18 cellular contexts compared by ENCODE assay signal in the genomic region with DNA sequence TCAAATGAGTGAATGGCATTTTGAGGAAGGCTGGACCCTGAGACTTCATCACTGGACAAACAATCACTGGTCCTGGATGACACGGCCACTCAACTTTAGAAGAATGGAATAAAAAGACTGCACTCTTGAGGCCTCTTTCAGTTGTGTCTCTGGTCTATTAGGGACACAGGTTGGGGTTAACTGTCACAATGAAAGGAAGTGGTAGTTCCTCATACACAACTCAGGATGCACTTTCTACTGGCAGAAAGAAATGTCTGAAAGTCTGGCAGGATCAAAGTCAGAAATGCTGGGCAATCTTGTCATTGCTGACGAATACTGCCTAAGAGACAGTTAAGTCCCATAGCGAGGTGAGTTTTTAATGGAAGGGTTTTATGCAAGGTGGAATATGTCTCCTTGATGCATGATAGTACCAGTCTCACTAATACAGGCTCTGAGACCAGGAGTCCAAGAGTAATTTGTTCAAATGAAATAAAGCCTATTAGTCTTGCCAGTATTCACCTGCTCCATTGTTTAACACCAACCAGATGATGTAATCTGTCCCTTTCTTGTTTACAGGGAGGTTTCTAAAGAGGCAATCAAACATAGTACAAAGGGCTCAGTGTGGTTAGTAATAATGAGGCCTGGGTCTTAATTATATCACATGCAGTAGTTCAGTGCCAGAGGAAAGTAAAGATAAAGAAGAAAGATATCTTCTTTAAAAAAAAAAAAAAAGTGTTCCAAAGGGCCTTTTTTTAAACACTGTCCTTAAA. TPM values are rescaled to one million over a fixed set of nuclear protein-coding genes. Genes with fewer than 3 reads are reported as not detected.
DNase-seq lines count a peak whose midpoint lies in the region; ATAC-seq and TF ChIP-seq lines count a peak whose summit lies in the region.
"Had no signal": no experiment of that assay in that cellular context is flagged by ENCODE, and none has a peak within 500 bp of the region (broad histone marks: within the 10 kb centered on the region; RNA-seq: fewer than 3 reads in every experiment).

No MANE protein-coding gene starts in this region.

- DNase-seq in AML-193 (lab: John Stamatoyannopoulos, UW): peak; percentile 47 to 57
- DNase-seq in HuH-7 (ENCODE audit: low spot score): peak; percentile 25
- DNase-seq in NCI-H2081 (lab: John Stamatoyannopoulos, UW): peak; percentile 66 to 94
- DNase-seq in NOMO-1 treated with DMSO at 0.1 percent for 48 hours (lab: John Stamatoyannopoulos, UW; ENCODE audit: unreplicated experiment): peak; percentile 14
- DNase-seq in glomerular visceral epithelial cell (ENCODE audit: extremely low spot score): no peak
- DNase-seq in lower leg skin (ENCODE audit: low spot score in 2 of 2): no peak
- DNase-seq: activated CD4-positive, alpha-beta T cell treated with anti-CD3 and anti-CD28 coated beads for 48 hours; activated effector memory CD4-positive, alpha-beta T cell treated with anti-CD3 and anti-CD28 coated beads, Interleukin-2, amount 50 U/mL, for 16 hours; caudate nucleus; dorsolateral prefrontal cortex; kidney glomerular epithelial cell; mesenchymal stem cell; naive B cell; ovary; right cardiac atrium had no signal

- ATAC-seq in GM21367 (IDR thresholded peaks at IDR 0.05; ENCODE audit: unreplicated experiment): no peak
- no peak for ATAC-seq in activated CD4-positive, CD25-positive, alpha-beta regulatory T cell treated with anti-CD3 and anti-CD28 coated beads, Interleukin-2, amount 50 U/mL, for 24 hours
- ATAC-seq: right cardiac atrium had no signal

- WGBS in lower leg skin, 2 donors: 69 to 80% methylated on average over 3 of the region's 3 CpGs

- H3K4me3 ChIP-seq in lower leg skin (ENCODE audit: low read depth, poor library complexity, severe bottlenecking): no peak overlapping the region
- H3K4me3 ChIP-seq: dorsolateral prefrontal cortex, ovary, vagina had no signal

- intact Hi-C loops in lower leg skin (cut with DNase I; ENCODE audit: low total_unique reads): no loop called here

- TF ChIP-seq CTCF in lower leg skin (IDR thresholded peaks at IDR 0.05): no peak

- no peak for TF ChIP-seq POLR2A in lower leg skin (IDR thresholded peaks at IDR 0.05)

RNA-seq across cellular contexts. Expression of gene RRP15, which starts 11.2 kb away (rescaled TPM):
- 1 to 10 TPM; 1.8 to 7.2 (median 2.6) TPM for total RNA-seq in lower leg skin

Comparison
In these comparisons a context has a peak if more than half of its experiments do, and no peak if none do; other contexts are left out.
1. DNase-seq: peak in AML-193 (2 of 2), HuH-7 (single experiment), NCI-H2081 (2 of 2) and NOMO-1 treated with DMSO at 0.1 percent for 48 hours (single experiment); none in glomerular visceral epithelial cell (single experiment) and lower leg skin (0 of 2).